In genomic region chrX:54826598-54826997, GRCh38 we compare ENCODE assay signal across 25 cellular contexts. TPM values are rescaled to one million over a fixed set of nuclear protein-coding genes. Genes with fewer than 3 reads are reported as not detected.
"Had no signal": no experiment of that assay in that cellular context is flagged by ENCODE, and none has a peak within 500 bp of the region (broad histone marks: within the 10 kb centered on the region; RNA-seq: fewer than 3 reads in every experiment).

No MANE protein-coding gene starts in this region.

- H3K27me3 ChIP-seq: body of pancreas, Peyer's patch, SJSA1 had no signal

- H3K9ac ChIP-seq: SK-N-SH had no signal

- H3K4me1 Mint-ChIP-seq: activated naive CD8-positive, alpha-beta T cell treated with anti-CD3 and anti-CD28 coated beads for 36 hours had no signal

- H3K4me2 ChIP-seq: SK-N-SH had no signal

- H3K36me3 Mint-ChIP-seq: activated CD4-positive, alpha-beta memory T cell treated with anti-CD3 and anti-CD28 coated beads for 36 hours; activated naive CD8-positive, alpha-beta T cell treated with anti-CD3 and anti-CD28 coated beads for 36 hours; WTC11 had no signal

- DNase-seq: activated CD8-positive, alpha-beta memory T cell treated with anti-CD3 and anti-CD28 coated beads, Interleukin-2, amount 50 U/mL, for 48 hours; activated naive CD8-positive, alpha-beta T cell treated with anti-CD3 and anti-CD28 coated beads for 36 hours; amniotic stem cell; aorta; body of pancreas; NCI-H1092; NCI-H1436 treated with DMSO at 0.1 percent for 48 hours; NCI-H1694 treated with DMSO at 0.1 percent for 48 hours; NCI-H2029; NCI-H345; NCI-H524 treated with DMSO at 0.1 percent for 48 hours; Peyer's patch; RPMI8226; SHP77 treated with DMSO at 0.1 percent for 48 hours; SK-N-SH had no signal

- H3K27ac ChIP-seq: body of pancreas, breast epithelium, Peyer's patch, SJSA1 had no signal

- H3K4me3 Mint-ChIP-seq: activated CD4-positive, alpha-beta memory T cell treated with anti-CD3 and anti-CD28 coated beads for 36 hours; activated CD4-positive, alpha-beta T cell treated with anti-CD3 and anti-CD28 coated beads for 36 hours; activated naive CD8-positive, alpha-beta T cell treated with anti-CD3 and anti-CD28 coated beads for 36 hours; T-helper 1 cell treated with Interleukin-12 subunit alpha and Interleukin-12 subunit beta and Interleukin-4 antibody, amounts not matched to agents 30 μg/mL and 1 μg/mL, for 36 hours; T-helper 2 cell treated with Interferon-gamma antibody and Interleukin-4, amounts not matched to agents 5 μg/mL and 100 μg/mL, for 36 hours; WTC11 had no signal

- ATAC-seq: body of pancreas had no signal

- H3K4me3 ChIP-seq: body of pancreas, breast epithelium, Peyer's patch, SJSA1 had no signal

- H3K36me3 ChIP-seq: breast epithelium, Peyer's patch, SJSA1 had no signal

- H3K4me1 ChIP-seq: body of pancreas, breast epithelium, Peyer's patch, SJSA1 had no signal

- H3K9me3 Mint-ChIP-seq: activated CD4-positive, alpha-beta memory T cell treated with anti-CD3 and anti-CD28 coated beads for 36 hours; activated naive CD8-positive, alpha-beta T cell treated with anti-CD3 and anti-CD28 coated beads for 36 hours; T-helper 1 cell treated with Interleukin-12 subunit alpha and Interleukin-12 subunit beta and Interleukin-4 antibody, amounts not matched to agents 30 μg/mL and 1 μg/mL, for 36 hours; T-helper 2 cell treated with Interferon-gamma antibody and Interleukin-4, amounts not matched to agents 5 μg/mL and 100 μg/mL, for 36 hours; WTC11 had no signal

- H3K27me3 Mint-ChIP-seq: activated CD4-positive, alpha-beta memory T cell treated with anti-CD3 and anti-CD28 coated beads for 36 hours; activated naive CD8-positive, alpha-beta T cell treated with anti-CD3 and anti-CD28 coated beads for 36 hours had no signal

- H3K9me3 ChIP-seq: body of pancreas, breast epithelium, Peyer's patch, SJSA1, SK-N-SH had no signal

- H3K27ac Mint-ChIP-seq: activated CD4-positive, alpha-beta memory T cell treated with anti-CD3 and anti-CD28 coated beads for 36 hours; activated CD4-positive, alpha-beta T cell treated with anti-CD3 and anti-CD28 coated beads for 36 hours; activated naive CD8-positive, alpha-beta T cell treated with anti-CD3 and anti-CD28 coated beads for 36 hours; T-helper 1 cell treated with Interleukin-12 subunit alpha and Interleukin-12 subunit beta and Interleukin-4 antibody, amounts not matched to agents 30 μg/mL and 1 μg/mL, for 36 hours; T-helper 2 cell treated with Interferon-gamma antibody and Interleukin-4, amounts not matched to agents 5 μg/mL and 100 μg/mL, for 36 hours; WTC11 had no signal

RNA-seq across cellular contexts. Expression of gene ITIH6, which starts 28.5 kb away (rescaled TPM):
- total RNA-seq: activated CD4-positive, alpha-beta memory T cell treated with anti-CD3 and anti-CD28 coated beads for 36 hours; activated CD4-positive, alpha-beta T cell treated with anti-CD3 and anti-CD28 coated beads for 36 hours; activated naive CD8-positive, alpha-beta T cell treated with anti-CD3 and anti-CD28 coated beads for 36 hours; aorta; body of pancreas; cardiac septum; MCF 10A; PC-3; Peyer's patch; SJSA1 had no signal
- polyA plus RNA-seq: aorta, SK-N-SH had no signal
